In the genomic region with DNA sequence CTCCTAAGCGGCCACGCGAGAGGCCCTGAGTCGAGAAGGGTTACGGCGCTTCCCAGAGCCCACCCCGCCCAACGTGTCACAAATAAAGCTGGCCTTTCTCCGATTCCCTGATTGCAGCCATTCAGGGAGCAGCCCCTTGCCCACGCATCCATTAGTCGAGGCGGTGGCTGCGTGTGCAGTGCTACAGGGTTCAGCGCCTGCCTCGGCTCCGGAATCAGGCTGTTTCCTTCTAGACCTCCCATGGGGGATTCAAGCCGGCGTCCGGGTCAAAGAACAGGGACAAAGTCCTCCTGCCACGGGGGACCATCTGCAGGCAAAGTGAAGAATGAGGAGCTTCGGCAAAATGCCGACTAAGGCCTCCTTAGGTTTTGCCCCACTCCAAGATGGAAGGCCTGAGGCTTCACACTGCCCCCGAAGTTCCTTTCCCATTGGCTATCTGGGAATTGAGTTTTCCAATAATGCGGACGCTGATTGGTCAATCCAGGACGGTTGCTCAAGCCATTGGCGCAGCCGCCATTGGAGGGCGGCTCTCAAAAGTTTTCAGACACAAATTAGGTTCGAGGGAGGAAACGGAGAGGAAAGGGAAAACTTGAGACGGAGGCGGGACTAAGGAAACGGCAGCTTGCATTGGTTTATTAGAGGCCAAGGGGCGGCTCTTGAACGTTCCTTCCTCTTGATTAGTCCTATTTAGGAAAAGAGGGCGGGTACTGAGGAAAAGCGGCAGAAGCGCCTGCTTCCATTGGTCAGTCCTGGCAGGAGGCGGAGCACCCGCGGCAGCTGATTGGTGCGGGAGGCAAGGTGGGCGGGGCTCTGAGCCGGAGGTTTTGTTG, we compare ENCODE assay signal across 8 cellular contexts. TPM values are rescaled to one million over a fixed set of nuclear protein-coding genes. Genes with fewer than 3 reads are reported as not detected.
DNase-seq lines count a peak whose midpoint lies in the region; ATAC-seq and TF ChIP-seq lines count a peak whose summit lies in the region.

No MANE protein-coding gene starts in this region.

- TF ChIP-seq CTCF in glutamatergic neuron (IDR thresholded peaks at IDR 0.05; ENCODE audit: partially characterized antibody, unreplicated experiment): no peak
- no peak for TF ChIP-seq CTCF in omental fat pad (IDR thresholded peaks at IDR 0.05)
- TF ChIP-seq CTCF in testis (IDR thresholded peaks at IDR 0.05): no peak

- intact Hi-C loops in testis (cut with DNase I; ENCODE audit: low total_unique reads): no loop called here

- peaks cover 17% of the 10 kb centered on the region for H3K4me1 Mint-ChIP-seq in activated naive CD8-positive, alpha-beta T cell treated with anti-CD3 and anti-CD28 coated beads for 36 hours
- peaks cover 16% of the 10 kb centered on the region for H3K4me1 Mint-ChIP-seq in glutamatergic neuron (ENCODE audit: low read depth, unreplicated experiment)

- ATAC-seq in HG02642 (IDR thresholded peaks at IDR 0.05; ENCODE audit: poor library complexity, unreplicated experiment) (peak; percentile 91), omental fat pad (ENCODE audit: low FRiP score) (peak; percentile 97)

- peaks cover 13% of the 10 kb centered on the region for H3K36me3 Mint-ChIP-seq in activated naive CD8-positive, alpha-beta T cell treated with anti-CD3 and anti-CD28 coated beads for 36 hours
- H3K36me3 Mint-ChIP-seq in glutamatergic neuron (ENCODE audit: unreplicated experiment): no peaks in the 10 kb centered on the region

- no peaks in the 10 kb centered on the region for H3K9me3 ChIP-seq in testis

- H3K4me3 Mint-ChIP-seq in activated naive CD8-positive, alpha-beta T cell treated with anti-CD3 and anti-CD28 coated beads for 36 hours: peak overlapping the region; percentile 98
- H3K4me3 Mint-ChIP-seq in glutamatergic neuron (ENCODE audit: unreplicated experiment): peak overlapping the region; percentile 95

- peaks cover 5% of the 10 kb centered on the region for H3K4me1 ChIP-seq in testis

- H3K36me3 ChIP-seq in testis (ENCODE audit: low read depth, missing control alignments): no peaks in the 10 kb centered on the region

- H3K4me3 ChIP-seq in testis: peak overlapping the region; percentile 76 to 89

- H3K27ac ChIP-seq in testis: peak overlapping the region; percentile 78 to 88

- peak; percentile 96 for DNase-seq in NCI-H1105 (lab: John Stamatoyannopoulos, UW)
- peak; percentile 99 for DNase-seq in SKM-1 (lab: John Stamatoyannopoulos, UW; ENCODE audit: unreplicated experiment)
- DNase-seq in activated naive CD8-positive, alpha-beta T cell treated with anti-CD3 and anti-CD28 coated beads for 36 hours: peak; percentile 99
- DNase-seq in glutamatergic neuron: peak; percentile 99
- peak; percentile 89 for DNase-seq in omental fat pad (ENCODE audit: low spot score)
- peak; percentile 100 for DNase-seq in testis

- 0% methylated on average over 29 to 45 of the region's 45 CpGs for WGBS in testis, 2 donors

- no peaks in the 10 kb centered on the region for H3K27me3 ChIP-seq in testis

- H3K27me3 Mint-ChIP-seq in activated naive CD8-positive, alpha-beta T cell treated with anti-CD3 and anti-CD28 coated beads for 36 hours: no peaks in the 10 kb centered on the region
- H3K27me3 Mint-ChIP-seq in glutamatergic neuron (ENCODE audit: unreplicated experiment): peaks cover 10% of the 10 kb centered on the region

- H3K27ac Mint-ChIP-seq in activated naive CD8-positive, alpha-beta T cell treated with anti-CD3 and anti-CD28 coated beads for 36 hours: peak overlapping the region; percentile 95
- H3K27ac Mint-ChIP-seq in glutamatergic neuron (ENCODE audit: unreplicated experiment): peak overlapping the region; percentile 99

- H3K9me3 Mint-ChIP-seq in activated naive CD8-positive, alpha-beta T cell treated with anti-CD3 and anti-CD28 coated beads for 36 hours: peaks cover 11% of the 10 kb centered on the region
- H3K9me3 Mint-ChIP-seq in glutamatergic neuron (ENCODE audit: unreplicated experiment): peaks cover 7% of the 10 kb centered on the region

- TF ChIP-seq POLR2A in GM10847 (IDR thresholded peaks at IDR 0.05; ENCODE audit: extremely low read depth, insufficient read length) (peak; percentile 20), testis (IDR thresholded peaks at IDR 0.05) (no peak)

RNA-seq across cellular contexts. Expression of a gene that starts 0.4 kb away (rescaled TPM):
- total RNA-seq in activated naive CD8-positive, alpha-beta T cell treated with anti-CD3 and anti-CD28 coated beads for 36 hours: 10 to 100 TPM; 51.2 to 55.5 TPM
- total RNA-seq in glutamatergic neuron (ENCODE audit: unreplicated experiment): 74.4 TPM
- total RNA-seq in omental fat pad: 10 to 100 TPM in 3 of 4 donors, 1 to 10 TPM in 1; 8.7 to 23.5 (median 14.1) TPM
- 10 to 100 TPM; 52.7 to 53.5 TPM for total RNA-seq in testis
- 105 TPM for polyA plus RNA-seq in testis (ENCODE audit: insufficient read depth, low read depth, low replicate concordance)

RNA-seq across cellular contexts. Expression of a gene that starts 40.5 kb away (rescaled TPM):
- total RNA-seq in activated naive CD8-positive, alpha-beta T cell treated with anti-CD3 and anti-CD28 coated beads for 36 hours: not detected
- not detected for total RNA-seq in glutamatergic neuron (ENCODE audit: unreplicated experiment)
- total RNA-seq in omental fat pad: under 1 TPM in 1 of 4 donors, not detected in 3; 0.65 TPM
- total RNA-seq in testis: 10 to 100 TPM; 35.4 to 62.7 TPM
- 199 TPM for polyA plus RNA-seq in testis (ENCODE audit: insufficient read depth, low read depth, low replicate concordance)

Comparison
In these comparisons a context has a peak if more than half of its experiments do, and no peak if none do; other contexts are left out.
1. Peak in every context shown above with its lines: DNase-seq, ATAC-seq, H3K4me3 ChIP-seq and H3K27ac ChIP-seq.
2. RNA of a gene that starts 40.5 kb away (total RNA-seq): 35.4 to 62.7 TPM in testis; not detected in activated naive CD8-positive, alpha-beta T cell treated with anti-CD3 and anti-CD28 coated beads for 36 hours, 0.65 TPM in omental fat pad and not detected in glutamatergic neuron (single experiment); every median in the first group is over 10 times any median in the second.